In the genomic region with DNA sequence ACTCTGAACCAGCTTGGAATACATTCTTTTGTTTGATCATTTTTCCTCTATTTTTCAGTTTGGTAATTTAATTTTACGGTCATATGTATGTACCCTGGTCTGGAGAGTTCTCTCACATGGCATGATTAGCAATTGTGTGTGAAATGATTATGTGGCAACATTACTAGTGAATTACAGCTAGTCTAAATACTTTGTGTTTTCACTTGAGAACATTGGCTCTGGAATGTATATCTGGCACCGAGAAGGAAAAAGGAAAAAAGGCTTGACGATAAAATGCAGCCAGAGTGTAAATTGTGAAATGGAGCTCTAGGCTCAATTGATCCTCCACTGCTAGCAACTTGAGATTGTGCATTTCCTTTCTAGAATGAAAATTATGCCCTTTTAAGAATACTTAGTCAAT, we compare ENCODE assay signal across 25 cellular contexts.
DNase-seq lines count a peak whose midpoint lies in the region; ATAC-seq, FAIRE-seq and TF ChIP-seq lines count a peak whose summit lies in the region.
"Had no signal": no experiment of that assay in that cellular context is flagged by ENCODE, and none has a peak within 500 bp of the region (broad histone marks: within the 10 kb centered on the region; RNA-seq: fewer than 3 reads in every experiment).

No MANE protein-coding gene starts in this region.

- H2BK5ac ChIP-seq in IMR-90 (ENCODE audit: low read depth, low read length, poor library complexity, severe bottlenecking): no peak overlapping the region

- CTCF ChIA-PET in IMR-90 (lab: Yijun Ruan, JAX) (no interaction called here), endothelial cell of umbilical vein (lab: Charles Lee) (interaction anchor here (0.9 to 1.3 kb wide), 3 partner anchors 10 to 92 kb away, joined by 3 read pairs; no protein-coding TSS in a partner anchor)

- no peaks in the 10 kb centered on the region; the same call in 1 of the 2 replicates for H4K20me1 ChIP-seq in IMR-90 (ENCODE audit: insufficient read depth, low read length)
- no peaks in the 10 kb centered on the region for H4K20me1 ChIP-seq in endothelial cell of umbilical vein (replicated peaks; ENCODE audit: control insufficient read depth, extremely low read depth, insufficient read depth, low read length)

- H2AFZ ChIP-seq in IMR-90 (replicated peaks; ENCODE audit: low read length, poor library complexity): no peak overlapping the region
- H2AFZ ChIP-seq in endothelial cell of umbilical vein (ENCODE audit: low read depth, low read length): no peak overlapping the region

- H3K4me3 ChIP-seq in AG09309 (ENCODE audit: control insufficient read depth, low read depth, low read length) (no peak overlapping the region), IMR-90 (ENCODE audit: insufficient read depth, low read depth, low read length) (no peak overlapping the region), endothelial cell of umbilical vein (replicated peaks in 1 of 3; ENCODE audit: insufficient read depth in 1 of 3, low read depth in 1 of 3, low read length in 3 of 3) (no peak overlapping the region), neutrophil (ENCODE audit: low read depth in 1 of 2, low read length in 1 of 2) (no peak overlapping the region)
- H3K4me3 ChIP-seq: ascending aorta, psoas muscle had no signal

- DNase-seq in AG09309 (ENCODE audit: low read depth): peak; percentile 52
- peak; percentile 69 for DNase-seq in IMR-90
- peak; percentile 6 for DNase-seq in endothelial cell of umbilical vein (ENCODE audit: low read depth, low spot score)
- DNase-seq in urothelium cell line (ENCODE audit: low spot score): no peak
- no peak for DNase-seq in HUDEP-2 (lab: John Stamatoyannopoulos, UW; ENCODE audit: unreplicated experiment in 76 of 76)
- DNase-seq: activated CD4-positive, alpha-beta T cell treated with anti-CD3 and anti-CD28 coated beads, Interleukin-2, amount 50 U/mL, for 4 hours; activated naive CD4-positive, alpha-beta T cell; CD8-positive, alpha-beta T cell; erythroblast; H9; islet precursor cell; KBM-7; mesendoderm; naive thymus-derived CD8-positive, alpha-beta T cell; NCI-H1092 treated with DMSO at 0.1 percent for 48 hours; NCI-H2107; NCI-H524 treated with DMSO at 0.1 percent for 48 hours; psoas muscle; SHP77 treated with DMSO at 0.1 percent for 48 hours; stimulated activated CD4-positive, alpha-beta T cell treated with anti-CD3 and anti-CD28 coated beads, Interleukin-12 subunit alpha, Interleukin-12 subunit beta, amount 100 ng/mL, for 4 hours had no signal

- H3K9me3 ChIP-seq in IMR-90 (ENCODE audit: control insufficient read depth, insufficient read depth, low read length) (no peaks in the 10 kb centered on the region), endothelial cell of umbilical vein (replicated peaks; ENCODE audit: control insufficient read depth, insufficient read depth, low read length) (no peaks in the 10 kb centered on the region), neutrophil (no peaks in the 10 kb centered on the region)
- H3K9me3 ChIP-seq: ascending aorta, psoas muscle had no signal

- intact Hi-C loops in IMR-90 (cut with micrococcal nuclease) (loop anchor here (5.0 kb wide), 1 partner anchor 68 kb away; no protein-coding TSS in a partner anchor), endothelial cell of umbilical vein (cut with micrococcal nuclease) (no loop called here)

- H2BK20ac ChIP-seq in IMR-90 (ENCODE audit: low read depth, low read length): no peak overlapping the region

- TF ChIP-seq RAD21 in IMR-90 (IDR thresholded peaks at IDR 0.05; ENCODE audit: low read length): no peak

- H3K18ac ChIP-seq in IMR-90 (ENCODE audit: low read depth, low read length): no peak overlapping the region

- H3K9ac ChIP-seq in IMR-90 (ENCODE audit: low read depth, low read length) (no peak overlapping the region), endothelial cell of umbilical vein (replicated peaks; ENCODE audit: extremely low read depth, insufficient read depth, low read length) (no peak overlapping the region)

- no peak overlapping the region for H4K5ac ChIP-seq in IMR-90 (ENCODE audit: low read depth, low read length)

- TF ChIP-seq CTCF in AG09309 (IDR thresholded peaks at IDR 0.05; ENCODE audit: control insufficient read depth, insufficient read depth, low read depth, low read length, missing control alignments) (no peak), IMR-90 (conservative IDR thresholded peaks at IDR 0.05; ENCODE audit: low read depth, low read length) (no peak), endothelial cell of umbilical vein (IDR thresholded peaks at IDR 0.05; ENCODE audit: extremely low read depth in 1 of 2, insufficient read depth in 1 of 2, low read depth in 1 of 2, low read length in 2 of 2) (no peak), neutrophil (IDR thresholded peaks at IDR 0.05) (no peak)

- no peak overlapping the region for H4K8ac ChIP-seq in IMR-90 (ENCODE audit: low read depth in 2 of 2, low read length in 2 of 2)

- H2AK9ac ChIP-seq in IMR-90 (replicated peaks; ENCODE audit: low read depth, low read length, poor library complexity): no peak overlapping the region

- no peak overlapping the region for H2AK5ac ChIP-seq in IMR-90 (ENCODE audit: low read depth, low read length)

- H3K23ac ChIP-seq in IMR-90 (ENCODE audit: low read depth, low read length): no peak overlapping the region

- no peak overlapping the region for H4K91ac ChIP-seq in IMR-90 (ENCODE audit: insufficient read depth, low read depth, low read length)

- H3K36me3 ChIP-seq in IMR-90 (ENCODE audit: control insufficient read depth, insufficient read depth, low read length) (no peaks in the 10 kb centered on the region), endothelial cell of umbilical vein (ENCODE audit: control insufficient read depth in 2 of 2, extremely low read depth in 1 of 2, insufficient read depth in 2 of 2, low read length in 2 of 2) (no peaks in the 10 kb centered on the region), neutrophil (no peaks in the 10 kb centered on the region)
- H3K36me3 ChIP-seq: ascending aorta had no signal

- POLR2A ChIA-PET in IMR-90 (lab: Charles Lee; ENCODE audit: unreplicated experiment): no interaction called here
- POLR2A ChIA-PET in endothelial cell of umbilical vein (lab: Charles Lee): no interaction called here

- no peaks in the 10 kb centered on the region; a peak in 1 of 4 replicates for H3K79me1 ChIP-seq in IMR-90 (ENCODE audit: low read depth in 1 of 2, low read length in 2 of 2)

- no peaks in the 10 kb centered on the region for H3K27me3 ChIP-seq in IMR-90 (ENCODE audit: control insufficient read depth, insufficient read depth, low read length)
- H3K27me3 ChIP-seq in endothelial cell of umbilical vein (ENCODE audit: control insufficient read depth in 2 of 2, insufficient read depth in 2 of 2, low read length in 2 of 2): no peaks in the 10 kb centered on the region
- H3K27me3 ChIP-seq in neutrophil: no peaks in the 10 kb centered on the region
- H3K27me3 ChIP-seq: ascending aorta had no signal

- FAIRE-seq in endothelial cell of umbilical vein (lab: Jason Lieb, UNC) (no peak), urothelium cell line (lab: Jason Lieb, UNC) (no peak)

- H2BK15ac ChIP-seq in IMR-90 (ENCODE audit: low read depth, low read length): no peak overlapping the region

- no peak overlapping the region for H3K4ac ChIP-seq in IMR-90 (ENCODE audit: low read depth, low read length)

- H3K27ac ChIP-seq in IMR-90 (ENCODE audit: insufficient read depth, low read length) (no peak overlapping the region), endothelial cell of umbilical vein (ENCODE audit: insufficient read depth, low read depth, low read length) (no peak overlapping the region), neutrophil (peak overlapping the region; percentile 3)
- H3K27ac ChIP-seq: ascending aorta, psoas muscle, VCaP had no signal

- H2BK120ac ChIP-seq in IMR-90 (ENCODE audit: low read depth, low read length): no peak overlapping the region

- dilution Hi-C loops in IMR-90 (cut with HindIII; ENCODE audit: low sequenced_read_pairs, unreplicated experiment): no loop called here
- dilution Hi-C loops in endothelial cell of umbilical vein (cut with MboI; ENCODE audit: extremely low pct_ligation_motif_present, low sequenced_read_pairs): no loop called here

- TF ChIP-seq POLR2A in IMR-90 (IDR thresholded peaks at IDR 0.05; ENCODE audit: low read depth, low read length) (no peak), endothelial cell of umbilical vein (IDR thresholded peaks at IDR 0.05; ENCODE audit: low read depth, low read length) (no peak)

- H3K4me2 ChIP-seq in IMR-90 (ENCODE audit: low read depth, low read length) (0 out of 2 replicates have a peak overlapping the region, but pooled peaks have one; percentile 13), endothelial cell of umbilical vein (ENCODE audit: insufficient read depth, low read length) (no peak overlapping the region)

- H3K56ac ChIP-seq in IMR-90 (ENCODE audit: extremely low read depth, insufficient read depth, low read length): no peak overlapping the region

- H3K9me1 ChIP-seq in IMR-90 (ENCODE audit: insufficient read depth, low read length) (peaks cover 2% of the 10 kb centered on the region; the same call in 1 of the 2 replicates), endothelial cell of umbilical vein (replicated peaks; ENCODE audit: control insufficient read depth, extremely low read depth, insufficient read depth, low read length) (no peaks in the 10 kb centered on the region)

- in situ Hi-C loops in IMR-90 (cut with MboI; ENCODE audit: low sequenced_read_pairs): no loop called here

- BruUV-seq in IMR-90 (replicated peaks; lab: Mats Ljungman, UMichigan) (no TSS peak), endothelial cell of umbilical vein (replicated peaks; lab: Mats Ljungman, UMichigan) (no TSS peak)

- H3K79me2 ChIP-seq in endothelial cell of umbilical vein (ENCODE audit: control insufficient read depth, insufficient read depth, low read length): no peaks in the 10 kb centered on the region

- ATAC-seq in IMR-90 (ENCODE audit: low read depth) (peak; percentile 64), HG02884 (IDR thresholded peaks at IDR 0.05; ENCODE audit: unreplicated experiment) (no peak), GM21619 (IDR thresholded peaks at IDR 0.05; ENCODE audit: unreplicated experiment) (no peak)
- ATAC-seq: CD8-positive, alpha-beta T cell; naive thymus-derived CD8-positive, alpha-beta T cell; psoas muscle had no signal

- WGBS in IMR-90 (ENCODE audit: extremely low coverage in 2 of 2, insufficient read length in 1 of 2), 2 experiments: no CpG with 5 or more reads among the region's 3 CpGs

- H3K14ac ChIP-seq in IMR-90 (replicated peaks; ENCODE audit: low read depth, low read length): no peak overlapping the region

- peaks cover 4% of the 10 kb centered on the region for H3K4me1 ChIP-seq in IMR-90 (ENCODE audit: control insufficient read depth, insufficient read depth, low read length)
- H3K4me1 ChIP-seq in endothelial cell of umbilical vein (ENCODE audit: control insufficient read depth, extremely low read depth, insufficient read depth, low read length): no peaks in the 10 kb centered on the region
- peaks cover 17 to 33% of the 10 kb centered on the region in 2 experiments for H3K4me1 ChIP-seq in neutrophil (ENCODE audit: control insufficient read depth in 1 of 2, insufficient read depth in 1 of 2, low read depth in 1 of 2, low read length in 1 of 2)
- H3K4me1 ChIP-seq: psoas muscle had no signal

TF ChIP-seq in IMR-90, 13 proteins besides CTCF, POLR2A, EP300 and RAD21 (continues in another document):
- TF ChIP-seq CEBPB (IDR thresholded peaks at IDR 0.05; ENCODE audit: low read depth, low read length): peak; percentile 64; the same call in 1 of the 2 replicates

Comparison
In these comparisons a context has a peak if more than half of its experiments do, and no peak if none do; other contexts are left out.
1. DNase-seq: peak in AG09309 (single experiment), IMR-90 (single experiment) and endothelial cell of umbilical vein (single experiment); none in urothelium cell line (single experiment) and HUDEP-2 (0 of 76).